1 cellular context compared by ENCODE assay signal in the genomic region with DNA sequence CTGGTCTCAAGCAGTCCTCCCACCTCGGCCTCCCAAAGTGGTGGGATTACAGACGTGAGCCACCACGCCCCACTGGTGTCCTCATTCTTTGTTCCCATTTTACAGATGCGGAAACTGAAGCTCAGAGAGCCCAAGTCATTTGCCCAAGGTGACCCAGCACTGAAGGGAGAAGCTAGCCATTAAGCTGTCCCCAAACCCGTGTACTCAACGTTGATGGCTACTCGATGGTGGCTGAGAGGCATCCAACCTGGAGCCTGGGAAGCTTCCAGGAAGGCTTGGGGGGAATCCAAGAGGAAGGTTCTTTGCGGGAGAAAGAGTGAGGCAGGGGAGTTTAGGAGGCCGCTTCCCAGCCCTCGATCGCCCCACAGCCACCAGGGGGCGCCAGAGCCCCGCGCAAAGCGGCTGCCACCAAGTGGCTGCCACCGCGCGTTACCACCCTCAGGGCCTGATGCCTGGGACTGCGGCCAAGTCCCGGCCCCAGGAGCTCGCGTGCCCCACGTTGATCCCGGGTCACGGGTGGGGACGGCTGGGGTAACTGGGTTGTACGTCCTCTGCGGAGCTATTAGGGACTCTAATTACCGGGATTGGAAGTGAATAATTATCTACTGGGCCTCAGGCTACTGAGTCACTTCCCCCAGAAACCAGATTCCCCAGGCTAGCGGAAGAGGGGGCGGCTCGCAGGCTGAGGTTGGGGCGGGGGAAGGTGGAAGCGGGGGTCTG.
TF ChIP-seq lines count a peak whose summit lies in the region.

No MANE protein-coding gene starts in this region.

TF ChIP-seq in K562, 482 proteins besides CTCF, POLR2A, EP300 and RAD21 (continued from another document and continues in another):
- TF ChIP-seq, protein P1, sequence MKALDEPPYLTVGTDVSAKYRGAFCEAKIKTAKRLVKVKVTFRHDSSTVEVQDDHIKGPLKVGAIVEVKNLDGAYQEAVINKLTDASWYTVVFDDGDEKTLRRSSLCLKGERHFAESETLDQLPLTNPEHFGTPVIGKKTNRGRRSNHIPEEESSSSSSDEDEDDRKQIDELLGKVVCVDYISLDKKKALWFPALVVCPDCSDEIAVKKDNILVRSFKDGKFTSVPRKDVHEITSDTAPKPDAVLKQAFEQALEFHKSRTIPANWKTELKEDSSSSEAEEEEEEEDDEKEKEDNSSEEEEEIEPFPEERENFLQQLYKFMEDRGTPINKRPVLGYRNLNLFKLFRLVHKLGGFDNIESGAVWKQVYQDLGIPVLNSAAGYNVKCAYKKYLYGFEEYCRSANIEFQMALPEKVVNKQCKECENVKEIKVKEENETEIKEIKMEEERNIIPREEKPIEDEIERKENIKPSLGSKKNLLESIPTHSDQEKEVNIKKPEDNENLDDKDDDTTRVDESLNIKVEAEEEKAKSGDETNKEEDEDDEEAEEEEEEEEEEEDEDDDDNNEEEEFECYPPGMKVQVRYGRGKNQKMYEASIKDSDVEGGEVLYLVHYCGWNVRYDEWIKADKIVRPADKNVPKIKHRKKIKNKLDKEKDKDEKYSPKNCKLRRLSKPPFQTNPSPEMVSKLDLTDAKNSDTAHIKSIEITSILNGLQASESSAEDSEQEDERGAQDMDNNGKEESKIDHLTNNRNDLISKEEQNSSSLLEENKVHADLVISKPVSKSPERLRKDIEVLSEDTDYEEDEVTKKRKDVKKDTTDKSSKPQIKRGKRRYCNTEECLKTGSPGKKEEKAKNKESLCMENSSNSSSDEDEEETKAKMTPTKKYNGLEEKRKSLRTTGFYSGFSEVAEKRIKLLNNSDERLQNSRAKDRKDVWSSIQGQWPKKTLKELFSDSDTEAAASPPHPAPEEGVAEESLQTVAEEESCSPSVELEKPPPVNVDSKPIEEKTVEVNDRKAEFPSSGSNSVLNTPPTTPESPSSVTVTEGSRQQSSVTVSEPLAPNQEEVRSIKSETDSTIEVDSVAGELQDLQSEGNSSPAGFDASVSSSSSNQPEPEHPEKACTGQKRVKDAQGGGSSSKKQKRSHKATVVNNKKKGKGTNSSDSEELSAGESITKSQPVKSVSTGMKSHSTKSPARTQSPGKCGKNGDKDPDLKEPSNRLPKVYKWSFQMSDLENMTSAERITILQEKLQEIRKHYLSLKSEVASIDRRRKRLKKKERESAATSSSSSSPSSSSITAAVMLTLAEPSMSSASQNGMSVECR (CRISPR knock-in tag; IDR thresholded peaks at IDR 0.05), result peak; percentile 17; the same call in 1 of the 2 replicates
- no peak for TF ChIP-seq C11orf30 (IDR thresholded peaks at IDR 0.05; ENCODE audit: low read depth)
- no peak for TF ChIP-seq ZNF764 (CRISPR knock-in tag; IDR thresholded peaks at IDR 0.05; ENCODE audit: low read depth)
- no peak for TF ChIP-seq PHTF2 (CRISPR knock-in tag; IDR thresholded peaks at IDR 0.05)
- TF ChIP-seq BDP1 (IDR thresholded peaks at IDR 0.05; ENCODE audit: insufficient read depth, insufficient read length), result no peak
- TF ChIP-seq, protein P2, sequence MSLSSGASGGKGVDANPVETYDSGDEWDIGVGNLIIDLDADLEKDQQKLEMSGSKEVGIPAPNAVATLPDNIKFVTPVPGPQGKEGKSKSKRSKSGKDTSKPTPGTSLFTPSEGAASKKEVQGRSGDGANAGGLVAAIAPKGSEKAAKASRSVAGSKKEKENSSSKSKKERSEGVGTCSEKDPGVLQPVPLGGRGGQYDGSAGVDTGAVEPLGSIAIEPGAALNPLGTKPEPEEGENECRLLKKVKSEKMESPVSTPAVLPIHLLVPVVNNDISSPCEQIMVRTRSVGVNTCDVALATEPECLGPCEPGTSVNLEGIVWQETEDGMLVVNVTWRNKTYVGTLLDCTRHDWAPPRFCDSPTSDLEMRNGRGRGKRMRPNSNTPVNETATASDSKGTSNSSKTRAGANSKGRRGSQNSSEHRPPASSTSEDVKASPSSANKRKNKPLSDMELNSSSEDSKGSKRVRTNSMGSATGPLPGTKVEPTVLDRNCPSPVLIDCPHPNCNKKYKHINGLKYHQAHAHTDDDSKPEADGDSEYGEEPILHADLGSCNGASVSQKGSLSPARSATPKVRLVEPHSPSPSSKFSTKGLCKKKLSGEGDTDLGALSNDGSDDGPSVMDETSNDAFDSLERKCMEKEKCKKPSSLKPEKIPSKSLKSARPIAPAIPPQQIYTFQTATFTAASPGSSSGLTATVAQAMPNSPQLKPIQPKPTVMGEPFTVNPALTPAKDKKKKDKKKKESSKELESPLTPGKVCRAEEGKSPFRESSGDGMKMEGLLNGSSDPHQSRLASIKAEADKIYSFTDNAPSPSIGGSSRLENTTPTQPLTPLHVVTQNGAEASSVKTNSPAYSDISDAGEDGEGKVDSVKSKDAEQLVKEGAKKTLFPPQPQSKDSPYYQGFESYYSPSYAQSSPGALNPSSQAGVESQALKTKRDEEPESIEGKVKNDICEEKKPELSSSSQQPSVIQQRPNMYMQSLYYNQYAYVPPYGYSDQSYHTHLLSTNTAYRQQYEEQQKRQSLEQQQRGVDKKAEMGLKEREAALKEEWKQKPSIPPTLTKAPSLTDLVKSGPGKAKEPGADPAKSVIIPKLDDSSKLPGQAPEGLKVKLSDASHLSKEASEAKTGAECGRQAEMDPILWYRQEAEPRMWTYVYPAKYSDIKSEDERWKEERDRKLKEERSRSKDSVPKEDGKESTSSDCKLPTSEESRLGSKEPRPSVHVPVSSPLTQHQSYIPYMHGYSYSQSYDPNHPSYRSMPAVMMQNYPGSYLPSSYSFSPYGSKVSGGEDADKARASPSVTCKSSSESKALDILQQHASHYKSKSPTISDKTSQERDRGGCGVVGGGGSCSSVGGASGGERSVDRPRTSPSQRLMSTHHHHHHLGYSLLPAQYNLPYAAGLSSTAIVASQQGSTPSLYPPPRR (CRISPR knock-in tag; IDR thresholded peaks at IDR 0.05; ENCODE audit: borderline replicate concordance), result no peak
- TF ChIP-seq MECOM (CRISPR knock-in tag; IDR thresholded peaks at IDR 0.05), result no peak
- TF ChIP-seq, protein P3, sequence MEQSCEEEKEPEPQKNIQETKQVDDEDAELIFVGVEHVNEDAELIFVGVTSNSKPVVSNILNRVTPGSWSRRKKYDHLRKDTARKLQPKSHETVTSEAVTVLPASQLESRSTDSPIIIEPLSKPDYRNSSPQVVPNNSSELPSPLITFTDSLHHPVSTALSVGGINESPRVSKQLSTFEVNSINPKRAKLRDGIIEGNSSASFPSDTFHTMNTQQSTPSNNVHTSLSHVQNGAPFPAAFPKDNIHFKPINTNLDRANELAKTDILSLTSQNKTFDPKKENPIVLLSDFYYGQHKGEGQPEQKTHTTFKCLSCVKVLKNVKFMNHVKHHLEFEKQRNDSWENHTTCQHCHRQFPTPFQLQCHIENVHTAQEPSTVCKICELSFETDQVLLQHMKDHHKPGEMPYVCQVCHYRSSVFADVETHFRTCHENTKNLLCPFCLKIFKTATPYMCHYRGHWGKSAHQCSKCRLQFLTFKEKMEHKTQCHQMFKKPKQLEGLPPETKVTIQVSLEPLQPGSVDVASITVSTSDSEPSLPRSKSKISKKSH (CRISPR knock-in tag; IDR thresholded peaks at IDR 0.05), result no peak
- no peak for TF ChIP-seq SRSF9 (IDR thresholded peaks at IDR 0.05; ENCODE audit: borderline replicate concordance, low read depth, low read length)
- peak; percentile 50; the same call in 1 of the 2 replicates for TF ChIP-seq SMARCA4 (IDR thresholded peaks at IDR 0.05)
- TF ChIP-seq RBM39 (optimal IDR thresholded peaks at IDR 0.05; ENCODE audit: low read depth, low read length), result no peak
- TF ChIP-seq, protein P4, sequence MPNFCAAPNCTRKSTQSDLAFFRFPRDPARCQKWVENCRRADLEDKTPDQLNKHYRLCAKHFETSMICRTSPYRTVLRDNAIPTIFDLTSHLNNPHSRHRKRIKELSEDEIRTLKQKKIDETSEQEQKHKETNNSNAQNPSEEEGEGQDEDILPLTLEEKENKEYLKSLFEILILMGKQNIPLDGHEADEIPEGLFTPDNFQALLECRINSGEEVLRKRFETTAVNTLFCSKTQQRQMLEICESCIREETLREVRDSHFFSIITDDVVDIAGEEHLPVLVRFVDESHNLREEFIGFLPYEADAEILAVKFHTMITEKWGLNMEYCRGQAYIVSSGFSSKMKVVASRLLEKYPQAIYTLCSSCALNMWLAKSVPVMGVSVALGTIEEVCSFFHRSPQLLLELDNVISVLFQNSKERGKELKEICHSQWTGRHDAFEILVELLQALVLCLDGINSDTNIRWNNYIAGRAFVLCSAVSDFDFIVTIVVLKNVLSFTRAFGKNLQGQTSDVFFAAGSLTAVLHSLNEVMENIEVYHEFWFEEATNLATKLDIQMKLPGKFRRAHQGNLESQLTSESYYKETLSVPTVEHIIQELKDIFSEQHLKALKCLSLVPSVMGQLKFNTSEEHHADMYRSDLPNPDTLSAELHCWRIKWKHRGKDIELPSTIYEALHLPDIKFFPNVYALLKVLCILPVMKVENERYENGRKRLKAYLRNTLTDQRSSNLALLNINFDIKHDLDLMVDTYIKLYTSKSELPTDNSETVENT (CRISPR knock-in tag; IDR thresholded peaks at IDR 0.05), result 0 out of 2 replicates have a peak, but pooled peaks have one; percentile 26
- TF ChIP-seq KHSRP (IDR thresholded peaks at IDR 0.05), result no peak
- TF ChIP-seq, protein P5, sequence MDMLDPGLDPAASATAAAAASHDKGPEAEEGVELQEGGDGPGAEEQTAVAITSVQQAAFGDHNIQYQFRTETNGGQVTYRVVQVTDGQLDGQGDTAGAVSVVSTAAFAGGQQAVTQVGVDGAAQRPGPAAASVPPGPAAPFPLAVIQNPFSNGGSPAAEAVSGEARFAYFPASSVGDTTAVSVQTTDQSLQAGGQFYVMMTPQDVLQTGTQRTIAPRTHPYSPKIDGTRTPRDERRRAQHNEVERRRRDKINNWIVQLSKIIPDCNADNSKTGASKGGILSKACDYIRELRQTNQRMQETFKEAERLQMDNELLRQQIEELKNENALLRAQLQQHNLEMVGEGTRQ (CRISPR knock-in tag; IDR thresholded peaks at IDR 0.05), result no peak
- TF ChIP-seq JUNB (CRISPR knock-in tag; conservative IDR thresholded peaks at IDR 0.05), result no peak
- no peak for TF ChIP-seq RBM22 (IDR thresholded peaks at IDR 0.05; ENCODE audit: low read depth, low read length, poor library complexity, severe bottlenecking)
- TF ChIP-seq, protein P6, sequence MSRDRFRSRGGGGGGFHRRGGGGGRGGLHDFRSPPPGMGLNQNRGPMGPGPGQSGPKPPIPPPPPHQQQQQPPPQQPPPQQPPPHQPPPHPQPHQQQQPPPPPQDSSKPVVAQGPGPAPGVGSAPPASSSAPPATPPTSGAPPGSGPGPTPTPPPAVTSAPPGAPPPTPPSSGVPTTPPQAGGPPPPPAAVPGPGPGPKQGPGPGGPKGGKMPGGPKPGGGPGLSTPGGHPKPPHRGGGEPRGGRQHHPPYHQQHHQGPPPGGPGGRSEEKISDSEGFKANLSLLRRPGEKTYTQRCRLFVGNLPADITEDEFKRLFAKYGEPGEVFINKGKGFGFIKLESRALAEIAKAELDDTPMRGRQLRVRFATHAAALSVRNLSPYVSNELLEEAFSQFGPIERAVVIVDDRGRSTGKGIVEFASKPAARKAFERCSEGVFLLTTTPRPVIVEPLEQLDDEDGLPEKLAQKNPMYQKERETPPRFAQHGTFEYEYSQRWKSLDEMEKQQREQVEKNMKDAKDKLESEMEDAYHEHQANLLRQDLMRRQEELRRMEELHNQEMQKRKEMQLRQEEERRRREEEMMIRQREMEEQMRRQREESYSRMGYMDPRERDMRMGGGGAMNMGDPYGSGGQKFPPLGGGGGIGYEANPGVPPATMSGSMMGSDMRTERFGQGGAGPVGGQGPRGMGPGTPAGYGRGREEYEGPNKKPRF (IDR thresholded peaks at IDR 0.05; ENCODE audit: low read depth, low read length), result no peak
- no peak for TF ChIP-seq ZNF41 (CRISPR knock-in tag; conservative IDR thresholded peaks at IDR 0.05)
- no peak for TF ChIP-seq MEIS2 (IDR thresholded peaks at IDR 0.05; ENCODE audit: partially characterized antibody)
- no peak for TF ChIP-seq CEBPB (tag; IDR thresholded peaks at IDR 0.05)
- no peak for TF ChIP-seq ARHGAP35 (IDR thresholded peaks at IDR 0.05; ENCODE audit: partially characterized antibody)
- TF ChIP-seq, protein P7, sequence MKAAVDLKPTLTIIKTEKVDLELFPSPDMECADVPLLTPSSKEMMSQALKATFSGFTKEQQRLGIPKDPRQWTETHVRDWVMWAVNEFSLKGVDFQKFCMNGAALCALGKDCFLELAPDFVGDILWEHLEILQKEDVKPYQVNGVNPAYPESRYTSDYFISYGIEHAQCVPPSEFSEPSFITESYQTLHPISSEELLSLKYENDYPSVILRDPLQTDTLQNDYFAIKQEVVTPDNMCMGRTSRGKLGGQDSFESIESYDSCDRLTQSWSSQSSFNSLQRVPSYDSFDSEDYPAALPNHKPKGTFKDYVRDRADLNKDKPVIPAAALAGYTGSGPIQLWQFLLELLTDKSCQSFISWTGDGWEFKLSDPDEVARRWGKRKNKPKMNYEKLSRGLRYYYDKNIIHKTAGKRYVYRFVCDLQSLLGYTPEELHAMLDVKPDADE (conservative IDR thresholded peaks at IDR 0.05; ENCODE audit: control insufficient read depth, low read depth, low read length), result peak; percentile 64; the same call in 1 of the 2 replicates
- no peak for TF ChIP-seq IFI16 (CRISPR knock-in tag; IDR thresholded peaks at IDR 0.05)
- TF ChIP-seq CREM (IDR thresholded peaks at IDR 0.05; ENCODE audit: low read depth), result peak; percentile 60
- no peak for TF ChIP-seq ZNF584 (CRISPR knock-in tag; IDR thresholded peaks at IDR 0.05; ENCODE audit: low read depth)
- TF ChIP-seq TEAD2 (tag; IDR thresholded peaks at IDR 0.05), result no peak
- no peak for TF ChIP-seq SMAD2 (IDR thresholded peaks at IDR 0.05; ENCODE audit: low read depth, low read length)
- no peak for TF ChIP-seq RNF2 (IDR thresholded peaks at IDR 0.05)
- TF ChIP-seq CXXC5 (CRISPR knock-in tag; IDR thresholded peaks at IDR 0.05), result peak; percentile 75
- no peak for TF ChIP-seq SMARCC2 (IDR thresholded peaks at IDR 0.05; ENCODE audit: low read depth)
- TF ChIP-seq, protein P8, sequence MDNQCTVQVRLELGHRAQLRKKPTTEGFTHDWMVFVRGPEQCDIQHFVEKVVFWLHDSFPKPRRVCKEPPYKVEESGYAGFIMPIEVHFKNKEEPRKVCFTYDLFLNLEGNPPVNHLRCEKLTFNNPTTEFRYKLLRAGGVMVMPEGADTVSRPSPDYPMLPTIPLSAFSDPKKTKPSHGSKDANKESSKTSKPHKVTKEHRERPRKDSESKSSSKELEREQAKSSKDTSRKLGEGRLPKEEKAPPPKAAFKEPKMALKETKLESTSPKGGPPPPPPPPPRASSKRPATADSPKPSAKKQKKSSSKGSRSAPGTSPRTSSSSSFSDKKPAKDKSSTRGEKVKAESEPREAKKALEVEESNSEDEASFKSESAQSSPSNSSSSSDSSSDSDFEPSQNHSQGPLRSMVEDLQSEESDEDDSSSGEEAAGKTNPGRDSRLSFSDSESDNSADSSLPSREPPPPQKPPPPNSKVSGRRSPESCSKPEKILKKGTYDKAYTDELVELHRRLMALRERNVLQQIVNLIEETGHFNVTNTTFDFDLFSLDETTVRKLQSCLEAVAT (IDR thresholded peaks at IDR 0.05), result peak in 1 of 2 experiments; percentile 73; a peak in 2 of 4 replicates
- 0 out of 2 replicates have a peak, but pooled peaks have one; percentile 20 for TF ChIP-seq NCOA1 (IDR thresholded peaks at IDR 0.05; ENCODE audit: low read depth)
- TF ChIP-seq, protein P9, sequence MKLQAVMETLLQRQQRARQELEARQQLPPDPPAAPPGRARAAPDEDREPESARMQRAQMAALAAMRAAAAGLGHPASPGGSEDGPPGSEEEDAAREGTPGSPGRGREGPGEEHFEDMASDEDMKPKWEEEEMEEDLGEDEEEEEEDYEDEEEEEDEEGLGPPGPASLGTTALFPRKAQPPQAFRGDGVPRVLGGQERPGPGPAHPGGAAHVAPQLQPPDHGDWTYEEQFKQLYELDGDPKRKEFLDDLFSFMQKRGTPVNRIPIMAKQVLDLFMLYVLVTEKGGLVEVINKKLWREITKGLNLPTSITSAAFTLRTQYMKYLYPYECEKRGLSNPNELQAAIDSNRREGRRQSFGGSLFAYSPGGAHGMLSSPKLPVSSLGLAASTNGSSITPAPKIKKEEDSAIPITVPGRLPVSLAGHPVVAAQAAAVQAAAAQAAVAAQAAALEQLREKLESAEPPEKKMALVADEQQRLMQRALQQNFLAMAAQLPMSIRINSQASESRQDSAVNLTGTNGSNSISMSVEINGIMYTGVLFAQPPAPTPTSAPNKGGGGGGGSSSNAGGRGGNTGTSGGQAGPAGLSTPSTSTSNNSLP (IDR thresholded peaks at IDR 0.05; ENCODE audit: borderline replicate concordance, low read depth, low read length), result no peak
- TF ChIP-seq ELF4 (CRISPR knock-in tag; IDR thresholded peaks at IDR 0.05), result no peak
- no peak for TF ChIP-seq SMAD3 (CRISPR knock-in tag; conservative IDR thresholded peaks at IDR 0.05)
